ENCODE assay signal across 13 cellular contexts in genomic region chr2:143720093-143720664, GRCh38.
DNase-seq lines count a peak whose midpoint lies in the region; ATAC-seq and TF ChIP-seq lines count a peak whose summit lies in the region.
"Had no signal": no experiment of that assay in that cellular context is flagged by ENCODE, and none has a peak within 500 bp of the region (broad histone marks: within the 10 kb centered on the region; RNA-seq: fewer than 3 reads in every experiment).

No MANE protein-coding gene starts in this region.

- H3K36me3 ChIP-seq in PC-9 (ENCODE audit: low read depth), result no peaks in the 10 kb centered on the region

- no peaks in the 10 kb centered on the region for H3K27me3 ChIP-seq in PC-9 (ENCODE audit: insufficient read depth, low read depth)

- CTCF ChIA-PET in PC-9 (lab: Charles Lee), result no interaction called here

- H3K4me3 ChIP-seq in PC-9, result no peak overlapping the region

- H3K9me2 ChIP-seq in PC-9 (ENCODE audit: insufficient read depth), result no peaks in the 10 kb centered on the region

- H3K27ac ChIP-seq in PC-9, result no peak overlapping the region

- no peak overlapping the region; the same call in 1 of the 2 replicates for H3K4me2 ChIP-seq in PC-9

- no peak for ATAC-seq in Right ventricle myocardium inferior
- ATAC-seq: PC-3 had no signal

- no peak overlapping the region for H2AFZ ChIP-seq in PC-9

- POLR2A ChIA-PET in PC-9 (lab: Charles Lee; ENCODE audit: unreplicated experiment), result no interaction called here

- H3K9me3 ChIP-seq in PC-9 (ENCODE audit: insufficient read depth, low read depth), result no peaks in the 10 kb centered on the region

- no TSS peak for BruUV-seq in PC-9 (replicated peaks; lab: Mats Ljungman, UMichigan)

- H3F3A ChIP-seq in PC-9 (ENCODE audit: insufficient read depth, low read depth), result no peaks in the 10 kb centered on the region

- TF ChIP-seq CTCF in GM12874 (IDR thresholded peaks at IDR 0.05; ENCODE audit: insufficient read depth, low read depth, low read length), result peak; percentile 3; the same call in 1 of the 2 replicates
- 0 out of 2 replicates have a peak, but pooled peaks have one; percentile 31 for TF ChIP-seq CTCF in PC-9 (conservative IDR thresholded peaks at IDR 0.05)

- intact Hi-C loops in PC-9 (cut with micrococcal nuclease; ENCODE audit: unreplicated experiment) (no loop called here), Right ventricle myocardium inferior (cut with DNase I) (no loop called here)

- no peaks in the 10 kb centered on the region for H4K20me1 ChIP-seq in PC-9 (ENCODE audit: insufficient read depth)

- no peaks in the 10 kb centered on the region for H3K4me1 ChIP-seq in PC-9 (replicated peaks; ENCODE audit: insufficient read depth)

- DNase-seq in NCI-H1105 (lab: John Stamatoyannopoulos, UW) (peak; percentile 86), PC-9 (no peak), iPS-NIHi7 (ENCODE audit: extremely low spot score) (peak; percentile 53), RKO (ENCODE audit: low spot score) (no peak), Right ventricle myocardium inferior (ENCODE audit: missing footprints) (no peak), mesenteric fat pad (ENCODE audit: low spot score) (no peak)
- DNase-seq: activated T-cell treated with anti-CD3 and anti-CD28 coated beads, Interleukin-2, amount 50 U/mL, for 48 hours; KG1; NCI-H1048; NCI-H510A treated with DMSO at 0.1 percent for 48 hours; PC-3; stimulated activated CD4-positive, alpha-beta T cell treated with anti-CD3 and anti-CD28 coated beads, Interleukin-12 subunit alpha, Interleukin-12 subunit beta, amount 100 ng/mL, for 4 hours had no signal

- H3K79me2 ChIP-seq in PC-9 (ENCODE audit: low read depth), result no peaks in the 10 kb centered on the region

Comparison
In these comparisons a context has a peak if more than half of its experiments do, and no peak if none do; other contexts are left out.
1. DNase-seq: peak in NCI-H1105 (single experiment) and iPS-NIHi7 (single experiment); none in PC-9 (0 of 2), RKO (single experiment), Right ventricle myocardium inferior (single experiment) and mesenteric fat pad (single experiment).